ENCODE assay signal across 8 cellular contexts in the genomic region with DNA sequence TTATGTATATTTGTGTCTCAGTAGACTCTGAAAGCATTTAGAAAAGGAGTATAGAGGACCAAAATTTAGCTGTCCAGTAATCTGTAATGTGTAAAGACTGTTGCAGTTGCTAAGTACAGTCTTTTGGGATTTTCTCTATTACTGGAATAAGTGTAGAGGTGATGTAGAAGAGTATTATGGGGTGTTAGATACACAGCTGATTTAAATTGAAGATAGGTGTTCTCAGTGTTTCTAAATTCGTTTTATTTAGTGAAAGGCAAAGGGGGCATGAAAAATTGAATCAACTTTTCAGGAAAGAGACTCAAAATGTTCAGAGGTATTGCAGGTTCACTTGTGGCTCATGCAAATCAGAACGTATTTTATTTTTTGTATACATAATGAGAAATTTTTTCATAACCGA. TPM values are rescaled to one million over a fixed set of nuclear protein-coding genes. Genes with fewer than 3 reads are reported as not detected.
"Had no signal": no experiment of that assay in that cellular context is flagged by ENCODE, and none has a peak within 500 bp of the region (broad histone marks: within the 10 kb centered on the region; RNA-seq: fewer than 3 reads in every experiment).

No MANE protein-coding gene starts in this region.

- DNase-seq: IMR-90, KBM-7, KG1 had no signal

- ATAC-seq: HepG2, K562 had no signal

- H3K4me3 ChIP-seq: K562 had no signal

- H3K27ac ChIP-seq: HL-60 had no signal

RNA-seq across cellular contexts. Expression of a gene that starts 46.8 kb away (rescaled TPM):
- total RNA-seq: HT-29, HT1080, IMR-90, K562 had no signal
